9 cellular contexts compared by ENCODE assay signal in genomic region chr5:57177479-57178156, GRCh38. TPM values are rescaled to one million over a fixed set of nuclear protein-coding genes. Genes with fewer than 3 reads are reported as not detected.
DNase-seq lines count a peak whose midpoint lies in the region; ATAC-seq, FAIRE-seq and TF ChIP-seq lines count a peak whose summit lies in the region.
"Had no signal": no experiment of that assay in that cellular context is flagged by ENCODE, and none has a peak within 500 bp of the region (broad histone marks: within the 10 kb centered on the region; RNA-seq: fewer than 3 reads in every experiment).

No MANE protein-coding gene starts in this region.

- H2AFZ ChIP-seq in hepatocyte = no peak overlapping the region

- peaks cover 8% of the 10 kb centered on the region for H3K4me1 ChIP-seq in hepatocyte (ENCODE audit: insufficient read depth)
- H3K4me1 ChIP-seq in spleen = peaks cover 49 to 85% (median 76%) of the 10 kb centered on the region in 6 donors

- peak overlapping the region; percentile 97 for H3K4me3 Mint-ChIP-seq in WTC11

- H3K9me3 Mint-ChIP-seq in WTC11 = no peaks in the 10 kb centered on the region

- no peak for ATAC-seq in WTC11

- H3K27me3 ChIP-seq in hepatocyte (no peaks in the 10 kb centered on the region), spleen (replicated peaks in 1 of 7) (no peaks in the 10 kb centered on the region)

- intact Hi-C loops in spleen (cut with DNase I; ENCODE audit: low total_unique reads) = no loop called here

- peaks cover 86% of the 10 kb centered on the region for H3K79me2 ChIP-seq in hepatocyte

- H3K27ac ChIP-seq in hepatocyte = no peak overlapping the region
- H3K27ac ChIP-seq in spleen = peak overlapping the region in 5 of 8 donors; percentile 10 to 100 (median 99)

- no peak for FAIRE-seq in GM12892 (lab: Jason Lieb, UNC)

- H3K4me2 ChIP-seq in hepatocyte = peak overlapping the region; percentile 84

- no peaks in the 10 kb centered on the region for H3K9me2 ChIP-seq in hepatocyte (replicated peaks; ENCODE audit: insufficient read depth)

- H4K20me1 ChIP-seq in hepatocyte (ENCODE audit: insufficient read depth, poor library complexity, severe bottlenecking) = peaks cover 79% of the 10 kb centered on the region

- no peaks in the 10 kb centered on the region for H3K36me3 ChIP-seq in hepatocyte (replicated peaks; ENCODE audit: insufficient read depth, low read depth)
- H3K36me3 ChIP-seq in spleen = peaks cover 0 to 19% (median 0%) of the 10 kb centered on the region in 6 donors

- POLR2A ChIA-PET in HEK293T (lab: Yijun Ruan, JAX) = interaction anchor here (0.6 kb wide), 1 partner anchor 13 kb away, joined by 3 read pairs; no protein-coding TSS in a partner anchor
- POLR2A ChIA-PET in WTC11 (lab: Charles Lee) = no interaction called here

- 91% methylated on average over 14 of the region's 14 CpGs for WGBS in hepatocyte (ENCODE audit: low lambda C conversion rate, missing lambda C conversion rate)
- WGBS in spleen, 5 donors = 83 to 87% (median 85%) methylated on average over 14 of the region's 14 CpGs

- CTCF ChIA-PET in HEK293T (lab: Yijun Ruan, JAX) = no interaction called here
- CTCF ChIA-PET in WTC11 (lab: Charles Lee) = interaction anchor here (0.6 to 1.3 kb wide), 2 partner anchors 18 to 39 kb away, joined by 3 read pairs; no protein-coding TSS in a partner anchor

- peak overlapping the region; percentile 66 for H3K4me3 ChIP-seq in hepatocyte
- H3K4me3 ChIP-seq in spleen = peak overlapping the region in 7 of 8 donors; percentile 32 to 83 (median 71)

- no peaks in the 10 kb centered on the region for H3K9me3 ChIP-seq in hepatocyte (ENCODE audit: low read depth)
- H3K9me3 ChIP-seq in spleen = no peaks in the 10 kb centered on the region

- peak overlapping the region; percentile 49; the same call in 1 of the 2 replicates for H3K27ac Mint-ChIP-seq in WTC11

- TF ChIP-seq CTCF in WTC11 (IDR thresholded peaks at IDR 0.05) = no peak
- TF ChIP-seq CTCF in hepatocyte (IDR thresholded peaks at IDR 0.05; ENCODE audit: poor library complexity) = no peak
- TF ChIP-seq CTCF in spleen (IDR thresholded peaks at IDR 0.05 in 8 of 11, conservative IDR thresholded peaks at IDR 0.05 in 3 of 11) = no peak

- peaks cover 38% of the 10 kb centered on the region for H3K36me3 Mint-ChIP-seq in WTC11

- peaks cover 47% of the 10 kb centered on the region for H3K4me1 Mint-ChIP-seq in WTC11

- DNase-seq in HEK293T (ENCODE audit: extremely low spot score) = no peak
- no peak for DNase-seq in WTC11 (ENCODE audit: low spot score)
- no peak for DNase-seq in hepatocyte (ENCODE audit: low spot score)
- no peak for DNase-seq in spleen
- no peak for DNase-seq in GM12892 (ENCODE audit: insufficient read length)
- DNase-seq in mucosa of gallbladder (ENCODE audit: low spot score) = no peak
- no peak for DNase-seq in SIG-M5 treated with dmso at 0.1 percent for 504 hours (lab: John Stamatoyannopoulos, UW; ENCODE audit: unreplicated experiment)
- DNase-seq: NCI-H1417 treated with DMSO at 0.1 percent for 48 hours, occipital lobe had no signal

- TF ChIP-seq POLR2A in spleen (IDR thresholded peaks at IDR 0.05) (no peak), GM12892 (IDR thresholded peaks at IDR 0.05; ENCODE audit: low read depth, low read length) (no peak)

- H3K27me3 Mint-ChIP-seq in WTC11 (ENCODE audit: low read depth) = no peaks in the 10 kb centered on the region

TF ChIP-seq in HEK293T, 16 proteins besides CTCF, POLR2A, EP300 and RAD21:
- TF ChIP-seq ZNF384 (IDR thresholded peaks at IDR 0.05) (peak; percentile 71), BHLHE40 (IDR thresholded peaks at IDR 0.05; ENCODE audit: borderline replicate concordance) (no peak)

TF ChIP-seq in WTC11, 78 proteins besides CTCF, POLR2A, EP300 and RAD21:
- TF ChIP-seq ZNF512 (CRISPR knock-in tag; IDR thresholded peaks at IDR 0.05; ENCODE audit: borderline replicate concordance) (no peak), CBFB (CRISPR knock-in tag; IDR thresholded peaks at IDR 0.05; ENCODE audit: low read depth) (no peak), ZNF416 (CRISPR knock-in tag; IDR thresholded peaks at IDR 0.05) (no peak), ZNF263 (CRISPR knock-in tag; IDR thresholded peaks at IDR 0.05; ENCODE audit: low read depth) (no peak), TCF7 (CRISPR knock-in tag; IDR thresholded peaks at IDR 0.05; ENCODE audit: low read depth) (no peak)
- TF ChIP-seq, protein P1, sequence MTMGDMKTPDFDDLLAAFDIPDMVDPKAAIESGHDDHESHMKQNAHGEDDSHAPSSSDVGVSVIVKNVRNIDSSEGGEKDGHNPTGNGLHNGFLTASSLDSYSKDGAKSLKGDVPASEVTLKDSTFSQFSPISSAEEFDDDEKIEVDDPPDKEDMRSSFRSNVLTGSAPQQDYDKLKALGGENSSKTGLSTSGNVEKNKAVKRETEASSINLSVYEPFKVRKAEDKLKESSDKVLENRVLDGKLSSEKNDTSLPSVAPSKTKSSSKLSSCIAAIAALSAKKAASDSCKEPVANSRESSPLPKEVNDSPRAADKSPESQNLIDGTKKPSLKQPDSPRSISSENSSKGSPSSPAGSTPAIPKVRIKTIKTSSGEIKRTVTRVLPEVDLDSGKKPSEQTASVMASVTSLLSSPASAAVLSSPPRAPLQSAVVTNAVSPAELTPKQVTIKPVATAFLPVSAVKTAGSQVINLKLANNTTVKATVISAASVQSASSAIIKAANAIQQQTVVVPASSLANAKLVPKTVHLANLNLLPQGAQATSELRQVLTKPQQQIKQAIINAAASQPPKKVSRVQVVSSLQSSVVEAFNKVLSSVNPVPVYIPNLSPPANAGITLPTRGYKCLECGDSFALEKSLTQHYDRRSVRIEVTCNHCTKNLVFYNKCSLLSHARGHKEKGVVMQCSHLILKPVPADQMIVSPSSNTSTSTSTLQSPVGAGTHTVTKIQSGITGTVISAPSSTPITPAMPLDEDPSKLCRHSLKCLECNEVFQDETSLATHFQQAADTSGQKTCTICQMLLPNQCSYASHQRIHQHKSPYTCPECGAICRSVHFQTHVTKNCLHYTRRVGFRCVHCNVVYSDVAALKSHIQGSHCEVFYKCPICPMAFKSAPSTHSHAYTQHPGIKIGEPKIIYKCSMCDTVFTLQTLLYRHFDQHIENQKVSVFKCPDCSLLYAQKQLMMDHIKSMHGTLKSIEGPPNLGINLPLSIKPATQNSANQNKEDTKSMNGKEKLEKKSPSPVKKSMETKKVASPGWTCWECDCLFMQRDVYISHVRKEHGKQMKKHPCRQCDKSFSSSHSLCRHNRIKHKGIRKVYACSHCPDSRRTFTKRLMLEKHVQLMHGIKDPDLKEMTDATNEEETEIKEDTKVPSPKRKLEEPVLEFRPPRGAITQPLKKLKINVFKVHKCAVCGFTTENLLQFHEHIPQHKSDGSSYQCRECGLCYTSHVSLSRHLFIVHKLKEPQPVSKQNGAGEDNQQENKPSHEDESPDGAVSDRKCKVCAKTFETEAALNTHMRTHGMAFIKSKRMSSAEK (CRISPR knock-in tag; IDR thresholded peaks at IDR 0.05; ENCODE audit: borderline replicate concordance) = no peak
- TF ChIP-seq, protein P2, sequence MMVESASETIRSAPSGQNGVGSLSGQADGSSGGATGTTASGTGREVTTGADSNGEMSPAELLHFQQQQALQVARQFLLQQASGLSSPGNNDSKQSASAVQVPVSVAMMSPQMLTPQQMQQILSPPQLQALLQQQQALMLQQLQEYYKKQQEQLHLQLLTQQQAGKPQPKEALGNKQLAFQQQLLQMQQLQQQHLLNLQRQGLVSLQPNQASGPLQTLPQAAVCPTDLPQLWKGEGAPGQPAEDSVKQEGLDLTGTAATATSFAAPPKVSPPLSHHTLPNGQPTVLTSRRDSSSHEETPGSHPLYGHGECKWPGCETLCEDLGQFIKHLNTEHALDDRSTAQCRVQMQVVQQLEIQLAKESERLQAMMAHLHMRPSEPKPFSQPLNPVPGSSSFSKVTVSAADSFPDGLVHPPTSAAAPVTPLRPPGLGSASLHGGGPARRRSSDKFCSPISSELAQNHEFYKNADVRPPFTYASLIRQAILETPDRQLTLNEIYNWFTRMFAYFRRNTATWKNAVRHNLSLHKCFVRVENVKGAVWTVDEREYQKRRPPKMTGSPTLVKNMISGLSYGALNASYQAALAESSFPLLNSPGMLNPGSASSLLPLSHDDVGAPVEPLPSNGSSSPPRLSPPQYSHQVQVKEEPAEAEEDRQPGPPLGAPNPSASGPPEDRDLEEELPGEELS (CRISPR knock-in tag; IDR thresholded peaks at IDR 0.05) = no peak

RNA-seq across cellular contexts. Expression of gene GPBP1, which starts 3.8 kb away (rescaled TPM):
- total RNA-seq in WTC11 (2021) (100 to 106 TPM (median 104 TPM) in 3 replicates), hepatocyte (86.1 and 95.4 TPM in 2 replicates), spleen (100 to 1,000 TPM in 2 of 7 donors, 10 to 100 TPM in 5; 81.9 to 118 (median 88.7) TPM), mucosa of gallbladder (64.1 TPM)
- polyA plus RNA-seq in hepatocyte (47.0 and 49.0 TPM in 2 replicates), spleen (10 to 100 TPM; 58.0 to 77.7 (median 75.7) TPM)
- polyA plus RNA-seq in GM12892 (2012; ENCODE audit: missing spikeins) = 61.1 TPM
